1 cellular context compared by ENCODE assay signal in the genomic region with DNA sequence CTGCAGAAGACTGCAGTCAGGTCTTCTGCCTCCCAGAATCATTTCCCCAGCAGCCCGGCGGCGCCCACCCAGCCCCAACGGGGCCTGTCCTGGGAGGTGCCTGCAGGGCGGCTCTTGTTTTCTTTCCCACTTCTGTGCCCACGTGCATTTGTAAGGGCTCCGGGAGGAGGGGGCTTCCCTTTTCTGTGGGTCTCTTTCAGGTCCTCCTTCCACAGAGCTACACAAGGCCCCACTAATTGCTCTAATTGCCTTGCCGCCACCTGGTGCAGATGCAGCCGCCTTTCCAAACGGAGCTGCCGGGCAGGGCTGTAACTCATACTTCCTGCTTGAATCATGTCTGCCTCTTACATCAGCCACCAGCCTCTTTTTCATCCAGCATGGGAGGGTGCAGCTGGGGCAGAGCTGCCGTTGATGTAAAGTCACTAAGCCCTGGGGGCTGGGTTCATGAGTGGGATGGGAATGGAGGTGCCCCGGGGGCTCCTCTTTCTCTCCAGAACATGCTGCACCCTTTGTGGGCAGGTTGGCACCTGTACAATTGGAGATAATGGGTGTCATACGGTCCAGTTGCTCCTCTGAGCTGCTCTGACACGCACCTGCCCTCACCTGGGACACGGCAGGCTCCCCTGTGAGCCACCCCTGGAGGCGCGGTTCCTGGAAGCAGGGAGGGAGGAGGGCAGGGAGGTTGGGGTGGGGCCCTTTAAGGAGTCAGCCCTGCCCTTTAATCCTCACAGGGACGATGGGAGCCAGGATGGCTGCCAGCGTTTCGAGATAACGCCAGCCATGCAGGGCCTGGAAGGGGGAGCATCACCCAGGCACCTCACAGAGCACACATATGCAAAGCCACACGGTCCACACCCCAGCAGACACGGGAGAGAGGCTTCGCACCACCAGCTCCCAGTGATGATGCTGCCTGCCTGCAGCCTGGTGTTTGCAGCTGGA.
A peak's percentile ranks its signal among the peaks of the same experiment; 100 is the strongest.
TF ChIP-seq lines count a peak whose summit lies in the region.

No MANE protein-coding gene starts in this region.

TF ChIP-seq in HepG2, 621 proteins besides CTCF, POLR2A, EP300 and RAD21 (continued from another document and continues in another):
- TF ChIP-seq, protein P1, sequence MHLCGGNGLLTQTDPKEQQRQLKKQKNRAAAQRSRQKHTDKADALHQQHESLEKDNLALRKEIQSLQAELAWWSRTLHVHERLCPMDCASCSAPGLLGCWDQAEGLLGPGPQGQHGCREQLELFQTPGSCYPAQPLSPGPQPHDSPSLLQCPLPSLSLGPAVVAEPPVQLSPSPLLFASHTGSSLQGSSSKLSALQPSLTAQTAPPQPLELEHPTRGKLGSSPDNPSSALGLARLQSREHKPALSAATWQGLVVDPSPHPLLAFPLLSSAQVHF (CRISPR knock-in tag; IDR thresholded peaks at IDR 0.05) = no peak
- TF ChIP-seq, protein P2, sequence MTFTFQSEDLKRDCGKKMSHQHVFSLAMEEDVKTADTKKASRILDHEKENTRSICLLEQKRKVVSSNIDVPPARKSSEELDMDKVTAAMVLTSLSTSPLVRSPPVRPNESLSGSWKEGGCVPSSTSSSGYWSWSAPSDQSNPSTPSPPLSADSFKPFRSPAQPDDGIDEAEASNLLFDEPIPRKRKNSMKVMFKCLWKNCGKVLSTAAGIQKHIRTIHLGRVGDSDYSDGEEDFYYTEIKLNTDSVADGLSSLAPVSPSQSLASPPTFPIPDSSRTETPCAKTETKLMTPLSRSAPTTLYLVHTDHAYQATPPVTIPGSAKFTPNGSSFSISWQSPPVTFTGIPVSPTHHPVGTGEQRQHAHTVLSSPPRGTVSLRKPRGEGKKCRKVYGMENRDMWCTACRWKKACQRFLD (CRISPR knock-in tag; IDR thresholded peaks at IDR 0.05; ENCODE audit: borderline replicate concordance) = no peak
- TF ChIP-seq ZSCAN20 (CRISPR knock-in tag; IDR thresholded peaks at IDR 0.05; ENCODE audit: borderline replicate concordance) (no peak), RFX1 (IDR thresholded peaks at IDR 0.05) (no peak), SMAD9 (CRISPR knock-in tag; IDR thresholded peaks at IDR 0.05) (no peak), ARNT (IDR thresholded peaks at IDR 0.05) (no peak), ZSCAN25 (CRISPR knock-in tag; IDR thresholded peaks at IDR 0.05) (no peak), ADNP (CRISPR knock-in tag; IDR thresholded peaks at IDR 0.05) (no peak), ZNF570 (CRISPR knock-in tag; IDR thresholded peaks at IDR 0.05; ENCODE audit: borderline replicate concordance) (no peak), ZNF768 (CRISPR knock-in tag; IDR thresholded peaks at IDR 0.05) (no peak), NCOA1 (CRISPR knock-in tag; IDR thresholded peaks at IDR 0.05) (no peak), ZC3H4 (CRISPR knock-in tag; IDR thresholded peaks at IDR 0.05; ENCODE audit: borderline replicate concordance) (no peak), EZH2 (conservative IDR thresholded peaks at IDR 0.05; ENCODE audit: low read depth, low read length) (no peak), ZNF446 (CRISPR knock-in tag; IDR thresholded peaks at IDR 0.05) (no peak), KLF6 (CRISPR knock-in tag; IDR thresholded peaks at IDR 0.05) (no peak; the same call in 1 of the 2 replicates), TCF7L2 (IDR thresholded peaks at IDR 0.05; ENCODE audit: low read depth, low read length) (no peak), ELF3 (CRISPR knock-in tag; IDR thresholded peaks at IDR 0.05) (peak; percentile 97), RBFOX2 (IDR thresholded peaks at IDR 0.05; ENCODE audit: low read depth, low read length) (no peak), AGO2 (optimal IDR thresholded peaks at IDR 0.05; ENCODE audit: low read depth, low read length) (no peak), ZFY (CRISPR knock-in tag; IDR thresholded peaks at IDR 0.05) (peak; percentile 67), ZNF569 (CRISPR knock-in tag; IDR thresholded peaks at IDR 0.05; ENCODE audit: borderline replicate concordance) (no peak), ZNF773 (CRISPR knock-in tag; IDR thresholded peaks at IDR 0.05; ENCODE audit: borderline replicate concordance) (no peak), ZNF207 (IDR thresholded peaks at IDR 0.05; ENCODE audit: borderline replicate concordance) (no peak), CENPX (CRISPR knock-in tag; IDR thresholded peaks at IDR 0.05) (no peak), ZNF331 (CRISPR knock-in tag; IDR thresholded peaks at IDR 0.05) (peak; percentile 40; the same call in 1 of the 2 replicates), NKX3-1 (CRISPR knock-in tag; IDR thresholded peaks at IDR 0.05) (no peak), ATM (IDR thresholded peaks at IDR 0.05; ENCODE audit: borderline replicate concordance) (no peak), KLF11 (CRISPR knock-in tag; IDR thresholded peaks at IDR 0.05) (no peak; the same call in 1 of the 2 replicates), TARDBP (CRISPR knock-in tag; IDR thresholded peaks at IDR 0.05) (no peak), NFIB (CRISPR knock-in tag; IDR thresholded peaks at IDR 0.05; ENCODE audit: borderline replicate concordance) (no peak), RFX5 (IDR thresholded peaks at IDR 0.05; ENCODE audit: low read depth, low read length) (no peak), GPN1 (CRISPR knock-in tag; IDR thresholded peaks at IDR 0.05; ENCODE audit: borderline replicate concordance) (no peak), ZNF878 (CRISPR knock-in tag; IDR thresholded peaks at IDR 0.05) (peak; percentile 55; the same call in 1 of the 2 replicates), MEF2D (CRISPR knock-in tag; IDR thresholded peaks at IDR 0.05) (no peak), ISX (CRISPR knock-in tag; conservative IDR thresholded peaks at IDR 0.05) (no peak), ZNF605 (CRISPR knock-in tag; IDR thresholded peaks at IDR 0.05) (no peak), NFYB (CRISPR knock-in tag; IDR thresholded peaks at IDR 0.05) (no peak), NR3C1 (CRISPR knock-in tag; IDR thresholded peaks at IDR 0.05) (no peak), TEAD2 (CRISPR knock-in tag; IDR thresholded peaks at IDR 0.05) (no peak), MAFG (CRISPR knock-in tag; IDR thresholded peaks at IDR 0.05) (no peak), CENPT (CRISPR knock-in tag; IDR thresholded peaks at IDR 0.05; ENCODE audit: low read depth) (no peak), ZNF557 (CRISPR knock-in tag; IDR thresholded peaks at IDR 0.05) (no peak), ZNF790 (CRISPR knock-in tag; IDR thresholded peaks at IDR 0.05; ENCODE audit: borderline replicate concordance) (no peak), HNF4G (IDR thresholded peaks at IDR 0.05; ENCODE audit: borderline replicate concordance, low read depth, low read length) (no peak), HNF4G (CRISPR knock-in tag; IDR thresholded peaks at IDR 0.05; ENCODE audit: borderline replicate concordance, low read depth) (no peak), CBFB (CRISPR knock-in tag; IDR thresholded peaks at IDR 0.05) (no peak), BCL6 (CRISPR knock-in tag; IDR thresholded peaks at IDR 0.05) (no peak), SRY (CRISPR knock-in tag; IDR thresholded peaks at IDR 0.05) (peak; percentile 46; the same call in 1 of the 2 replicates), NR2F2 (IDR thresholded peaks at IDR 0.05; ENCODE audit: borderline replicate concordance, low read depth) (no peak)
- TF ChIP-seq, protein P3, sequence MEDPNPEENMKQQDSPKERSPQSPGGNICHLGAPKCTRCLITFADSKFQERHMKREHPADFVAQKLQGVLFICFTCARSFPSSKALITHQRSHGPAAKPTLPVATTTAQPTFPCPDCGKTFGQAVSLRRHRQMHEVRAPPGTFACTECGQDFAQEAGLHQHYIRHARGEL (CRISPR knock-in tag; IDR thresholded peaks at IDR 0.05) = no peak
- TF ChIP-seq, protein P4, sequence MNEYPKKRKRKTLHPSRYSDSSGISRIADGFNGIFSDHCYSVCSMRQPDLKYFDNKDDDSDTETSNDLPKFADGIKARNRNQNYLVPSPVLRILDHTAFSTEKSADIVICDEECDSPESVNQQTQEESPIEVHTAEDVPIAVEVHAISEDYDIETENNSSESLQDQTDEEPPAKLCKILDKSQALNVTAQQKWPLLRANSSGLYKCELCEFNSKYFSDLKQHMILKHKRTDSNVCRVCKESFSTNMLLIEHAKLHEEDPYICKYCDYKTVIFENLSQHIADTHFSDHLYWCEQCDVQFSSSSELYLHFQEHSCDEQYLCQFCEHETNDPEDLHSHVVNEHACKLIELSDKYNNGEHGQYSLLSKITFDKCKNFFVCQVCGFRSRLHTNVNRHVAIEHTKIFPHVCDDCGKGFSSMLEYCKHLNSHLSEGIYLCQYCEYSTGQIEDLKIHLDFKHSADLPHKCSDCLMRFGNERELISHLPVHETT (CRISPR knock-in tag; conservative IDR thresholded peaks at IDR 0.05) = no peak
- TF ChIP-seq, protein P5, sequence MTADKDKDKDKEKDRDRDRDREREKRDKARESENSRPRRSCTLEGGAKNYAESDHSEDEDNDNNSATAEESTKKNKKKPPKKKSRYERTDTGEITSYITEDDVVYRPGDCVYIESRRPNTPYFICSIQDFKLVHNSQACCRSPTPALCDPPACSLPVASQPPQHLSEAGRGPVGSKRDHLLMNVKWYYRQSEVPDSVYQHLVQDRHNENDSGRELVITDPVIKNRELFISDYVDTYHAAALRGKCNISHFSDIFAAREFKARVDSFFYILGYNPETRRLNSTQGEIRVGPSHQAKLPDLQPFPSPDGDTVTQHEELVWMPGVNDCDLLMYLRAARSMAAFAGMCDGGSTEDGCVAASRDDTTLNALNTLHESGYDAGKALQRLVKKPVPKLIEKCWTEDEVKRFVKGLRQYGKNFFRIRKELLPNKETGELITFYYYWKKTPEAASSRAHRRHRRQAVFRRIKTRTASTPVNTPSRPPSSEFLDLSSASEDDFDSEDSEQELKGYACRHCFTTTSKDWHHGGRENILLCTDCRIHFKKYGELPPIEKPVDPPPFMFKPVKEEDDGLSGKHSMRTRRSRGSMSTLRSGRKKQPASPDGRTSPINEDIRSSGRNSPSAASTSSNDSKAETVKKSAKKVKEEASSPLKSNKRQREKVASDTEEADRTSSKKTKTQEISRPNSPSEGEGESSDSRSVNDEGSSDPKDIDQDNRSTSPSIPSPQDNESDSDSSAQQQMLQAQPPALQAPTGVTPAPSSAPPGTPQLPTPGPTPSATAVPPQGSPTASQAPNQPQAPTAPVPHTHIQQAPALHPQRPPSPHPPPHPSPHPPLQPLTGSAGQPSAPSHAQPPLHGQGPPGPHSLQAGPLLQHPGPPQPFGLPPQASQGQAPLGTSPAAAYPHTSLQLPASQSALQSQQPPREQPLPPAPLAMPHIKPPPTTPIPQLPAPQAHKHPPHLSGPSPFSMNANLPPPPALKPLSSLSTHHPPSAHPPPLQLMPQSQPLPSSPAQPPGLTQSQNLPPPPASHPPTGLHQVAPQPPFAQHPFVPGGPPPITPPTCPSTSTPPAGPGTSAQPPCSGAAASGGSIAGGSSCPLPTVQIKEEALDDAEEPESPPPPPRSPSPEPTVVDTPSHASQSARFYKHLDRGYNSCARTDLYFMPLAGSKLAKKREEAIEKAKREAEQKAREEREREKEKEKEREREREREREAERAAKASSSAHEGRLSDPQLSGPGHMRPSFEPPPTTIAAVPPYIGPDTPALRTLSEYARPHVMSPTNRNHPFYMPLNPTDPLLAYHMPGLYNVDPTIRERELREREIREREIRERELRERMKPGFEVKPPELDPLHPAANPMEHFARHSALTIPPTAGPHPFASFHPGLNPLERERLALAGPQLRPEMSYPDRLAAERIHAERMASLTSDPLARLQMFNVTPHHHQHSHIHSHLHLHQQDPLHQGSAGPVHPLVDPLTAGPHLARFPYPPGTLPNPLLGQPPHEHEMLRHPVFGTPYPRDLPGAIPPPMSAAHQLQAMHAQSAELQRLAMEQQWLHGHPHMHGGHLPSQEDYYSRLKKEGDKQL (CRISPR knock-in tag; IDR thresholded peaks at IDR 0.05; ENCODE audit: low read depth) = no peak
- TF ChIP-seq, protein P6, sequence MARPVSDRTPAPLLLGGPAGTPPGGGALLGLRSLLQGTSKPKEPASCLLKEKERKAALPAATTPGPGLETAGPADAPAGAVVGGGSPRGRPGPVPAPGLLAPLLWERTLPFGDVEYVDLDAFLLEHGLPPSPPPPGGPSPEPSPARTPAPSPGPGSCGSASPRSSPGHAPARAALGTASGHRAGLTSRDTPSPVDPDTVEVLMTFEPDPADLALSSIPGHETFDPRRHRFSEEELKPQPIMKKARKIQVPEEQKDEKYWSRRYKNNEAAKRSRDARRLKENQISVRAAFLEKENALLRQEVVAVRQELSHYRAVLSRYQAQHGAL (CRISPR knock-in tag; IDR thresholded peaks at IDR 0.05; ENCODE audit: not compliant biosample characterization) = no peak
- TF ChIP-seq, protein P7, sequence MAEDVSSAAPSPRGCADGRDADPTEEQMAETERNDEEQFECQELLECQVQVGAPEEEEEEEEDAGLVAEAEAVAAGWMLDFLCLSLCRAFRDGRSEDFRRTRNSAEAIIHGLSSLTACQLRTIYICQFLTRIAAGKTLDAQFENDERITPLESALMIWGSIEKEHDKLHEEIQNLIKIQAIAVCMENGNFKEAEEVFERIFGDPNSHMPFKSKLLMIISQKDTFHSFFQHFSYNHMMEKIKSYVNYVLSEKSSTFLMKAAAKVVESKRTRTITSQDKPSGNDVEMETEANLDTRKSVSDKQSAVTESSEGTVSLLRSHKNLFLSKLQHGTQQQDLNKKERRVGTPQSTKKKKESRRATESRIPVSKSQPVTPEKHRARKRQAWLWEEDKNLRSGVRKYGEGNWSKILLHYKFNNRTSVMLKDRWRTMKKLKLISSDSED (CRISPR knock-in tag; IDR thresholded peaks at IDR 0.05) = no peak
- TF ChIP-seq, protein P8, sequence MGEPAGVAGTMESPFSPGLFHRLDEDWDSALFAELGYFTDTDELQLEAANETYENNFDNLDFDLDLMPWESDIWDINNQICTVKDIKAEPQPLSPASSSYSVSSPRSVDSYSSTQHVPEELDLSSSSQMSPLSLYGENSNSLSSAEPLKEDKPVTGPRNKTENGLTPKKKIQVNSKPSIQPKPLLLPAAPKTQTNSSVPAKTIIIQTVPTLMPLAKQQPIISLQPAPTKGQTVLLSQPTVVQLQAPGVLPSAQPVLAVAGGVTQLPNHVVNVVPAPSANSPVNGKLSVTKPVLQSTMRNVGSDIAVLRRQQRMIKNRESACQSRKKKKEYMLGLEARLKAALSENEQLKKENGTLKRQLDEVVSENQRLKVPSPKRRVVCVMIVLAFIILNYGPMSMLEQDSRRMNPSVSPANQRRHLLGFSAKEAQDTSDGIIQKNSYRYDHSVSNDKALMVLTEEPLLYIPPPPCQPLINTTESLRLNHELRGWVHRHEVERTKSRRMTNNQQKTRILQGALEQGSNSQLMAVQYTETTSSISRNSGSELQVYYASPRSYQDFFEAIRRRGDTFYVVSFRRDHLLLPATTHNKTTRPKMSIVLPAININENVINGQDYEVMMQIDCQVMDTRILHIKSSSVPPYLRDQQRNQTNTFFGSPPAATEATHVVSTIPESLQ (CRISPR knock-in tag; conservative IDR thresholded peaks at IDR 0.05) = no peak
- TF ChIP-seq, protein P9, sequence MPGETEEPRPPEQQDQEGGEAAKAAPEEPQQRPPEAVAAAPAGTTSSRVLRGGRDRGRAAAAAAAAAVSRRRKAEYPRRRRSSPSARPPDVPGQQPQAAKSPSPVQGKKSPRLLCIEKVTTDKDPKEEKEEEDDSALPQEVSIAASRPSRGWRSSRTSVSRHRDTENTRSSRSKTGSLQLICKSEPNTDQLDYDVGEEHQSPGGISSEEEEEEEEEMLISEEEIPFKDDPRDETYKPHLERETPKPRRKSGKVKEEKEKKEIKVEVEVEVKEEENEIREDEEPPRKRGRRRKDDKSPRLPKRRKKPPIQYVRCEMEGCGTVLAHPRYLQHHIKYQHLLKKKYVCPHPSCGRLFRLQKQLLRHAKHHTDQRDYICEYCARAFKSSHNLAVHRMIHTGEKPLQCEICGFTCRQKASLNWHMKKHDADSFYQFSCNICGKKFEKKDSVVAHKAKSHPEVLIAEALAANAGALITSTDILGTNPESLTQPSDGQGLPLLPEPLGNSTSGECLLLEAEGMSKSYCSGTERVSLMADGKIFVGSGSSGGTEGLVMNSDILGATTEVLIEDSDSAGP (CRISPR knock-in tag; IDR thresholded peaks at IDR 0.05; ENCODE audit: borderline replicate concordance) = peak; percentile 98
